Comparison of ENCODE assay signal across 8 cellular contexts in genomic region chr11:15816270-15816871, GRCh38.
A peak's percentile ranks its signal among the peaks of the same experiment; 100 is the strongest.
DNase-seq lines count a peak whose midpoint lies in the region; ATAC-seq, FAIRE-seq and TF ChIP-seq lines count a peak whose summit lies in the region.

No MANE protein-coding gene starts in this region.

- no peak for FAIRE-seq in urothelium cell line (lab: Jason Lieb, UNC)

- ATAC-seq in Right ventricle myocardium inferior: peak; percentile 48
- no peak for ATAC-seq in HG02588 (IDR thresholded peaks at IDR 0.05; ENCODE audit: unreplicated experiment)

- DNase-seq in Right ventricle myocardium inferior (ENCODE audit: missing footprints): no peak
- DNase-seq in cardiac septum (ENCODE audit: low spot score): no peak
- peak; percentile 73 for DNase-seq in astrocyte of the hippocampus (ENCODE audit: low read depth, low spot score)
- peak; percentile 61 for DNase-seq in kidney tubule cell (ENCODE audit: low spot score)
- peak; percentile 48 for DNase-seq in urothelium cell line (ENCODE audit: low spot score)
- no peak for DNase-seq in mesothelial cell of epicardium (ENCODE audit: low spot score in 2 of 2, unreplicated experiment in 2 of 2)
- no peak for DNase-seq in stimulated activated CD8-positive, alpha-beta memory T cell treated with anti-CD3 and anti-CD28 coated beads, Interleukin-4, amount 100 ng/mL, for 48 hours

- H3K4me1 Mint-ChIP-seq in mesothelial cell of epicardium: peaks cover 10% of the 10 kb centered on the region

- H3K27ac Mint-ChIP-seq in mesothelial cell of epicardium: no peak overlapping the region

- no peaks in the 10 kb centered on the region for H3K36me3 Mint-ChIP-seq in mesothelial cell of epicardium

- H3K27me3 Mint-ChIP-seq in mesothelial cell of epicardium (ENCODE audit: low read depth): peaks cover 2% of the 10 kb centered on the region

- TF ChIP-seq CTCF in mesothelial cell of epicardium (IDR thresholded peaks at IDR 0.05; ENCODE audit: unreplicated experiment): no peak

- intact Hi-C loops in Right ventricle myocardium inferior (cut with DNase I) (loop anchor here (5.0 kb wide), 1 partner anchor 796 kb away; no protein-coding TSS in a partner anchor), cardiac septum (cut with DNase I) (loop anchor here (2.0 kb wide), 2 partner anchors 166 to 788 kb away; no protein-coding TSS in a partner anchor)

- H3K9me3 Mint-ChIP-seq in mesothelial cell of epicardium: peaks cover 20% of the 10 kb centered on the region

- H3K4me3 Mint-ChIP-seq in mesothelial cell of epicardium: no peak overlapping the region

Comparison
In these comparisons a context has a peak if more than half of its experiments do, and no peak if none do; other contexts are left out.
1. DNase-seq: peak in astrocyte of the hippocampus (single experiment), kidney tubule cell (single experiment) and urothelium cell line (single experiment); none in Right ventricle myocardium inferior (single experiment), cardiac septum (single experiment), mesothelial cell of epicardium (0 of 2) and stimulated activated CD8-positive, alpha-beta memory T cell treated with anti-CD3 and anti-CD28 coated beads, Interleukin-4, amount 100 ng/mL, for 48 hours (single experiment).